ENCODE assay signal across 22 cellular contexts in the genomic region with DNA sequence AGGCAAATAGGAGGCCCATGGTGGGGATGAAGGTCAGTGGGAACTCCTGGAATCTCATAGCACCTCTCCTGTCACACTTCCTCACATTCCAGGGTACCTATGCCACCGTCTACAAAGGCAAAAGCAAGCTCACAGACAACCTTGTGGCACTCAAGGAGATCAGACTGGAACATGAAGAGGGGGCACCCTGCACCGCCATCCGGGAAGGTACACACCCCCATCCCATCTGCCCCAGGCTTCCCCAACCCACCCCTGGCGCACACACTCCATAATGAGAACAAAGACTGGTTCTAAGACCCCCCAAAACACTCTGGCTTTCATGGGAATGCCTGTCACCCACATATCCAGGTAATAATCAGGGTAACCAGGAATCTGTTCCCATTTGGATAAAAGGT. TPM values are rescaled to one million over a fixed set of nuclear protein-coding genes. Genes with fewer than 3 reads are reported as not detected.
A peak's percentile ranks its signal among the peaks of the same experiment; 100 is the strongest.
DNase-seq lines count a peak whose midpoint lies in the region; ATAC-seq, FAIRE-seq and TF ChIP-seq lines count a peak whose summit lies in the region.
"Had no signal": no experiment of that assay in that cellular context is flagged by ENCODE, and none has a peak within 500 bp of the region (broad histone marks: within the 10 kb centered on the region; RNA-seq: fewer than 3 reads in every experiment).

No MANE protein-coding gene starts in this region.

- H3K27ac Mint-ChIP-seq in astrocyte (ENCODE audit: unreplicated experiment), result no peak overlapping the region
- H3K27ac Mint-ChIP-seq: B cell; CD4-positive, CD25-positive, alpha-beta regulatory T cell; CD8-positive, alpha-beta T cell; HFFc6 had no signal

- H3K36me3 ChIP-seq in left ventricle myocardium inferior (peaks cover 51% of the 10 kb centered on the region), astrocyte (ENCODE audit: insufficient read depth, low read length) (peaks cover 8% of the 10 kb centered on the region)

- H3K27ac ChIP-seq in left ventricle myocardium inferior (replicated peaks) (no peak overlapping the region), astrocyte (ENCODE audit: low read depth, low read length) (no peak overlapping the region)
- H3K27ac ChIP-seq: 22Rv1, BLaER1, C4-2B had no signal

- no peaks in the 10 kb centered on the region for H3K27me3 ChIP-seq in left ventricle myocardium inferior (ENCODE audit: low read depth)
- H3K27me3 ChIP-seq in astrocyte (ENCODE audit: insufficient read depth, low read length), result no peaks in the 10 kb centered on the region

- H3K4me3 ChIP-seq in left ventricle myocardium inferior (no peak overlapping the region), astrocyte (ENCODE audit: insufficient read depth, low read depth, low read length) (no peak overlapping the region)
- H3K4me3 ChIP-seq: BLaER1, HAP-1 had no signal

- H3K4me1 ChIP-seq in left ventricle myocardium inferior, result peaks cover 19% of the 10 kb centered on the region
- peaks cover 7% of the 10 kb centered on the region for H3K4me1 ChIP-seq in astrocyte (ENCODE audit: insufficient read depth, low read length)
- H3K4me1 ChIP-seq: Caco-2, HAP-1 had no signal

- H3K4me3 Mint-ChIP-seq in astrocyte (ENCODE audit: unreplicated experiment), result no peak overlapping the region
- H3K4me3 Mint-ChIP-seq: B cell; CD8-positive, alpha-beta T cell; HFFc6 had no signal

- no peak overlapping the region for H2AFZ ChIP-seq in astrocyte (ENCODE audit: low read depth, low read length)

- TF ChIP-seq CTCF in left ventricle myocardium inferior (IDR thresholded peaks at IDR 0.05; ENCODE audit: borderline replicate concordance) (no peak), astrocyte (IDR thresholded peaks at IDR 0.05; ENCODE audit: insufficient read depth, low read depth, low read length) (no peak)

- peak; percentile 25 for DNase-seq in Right ventricle myocardium superior
- no peak for DNase-seq in left ventricle myocardium inferior
- no peak for DNase-seq in astrocyte (ENCODE audit: low read depth)
- DNase-seq in mesenteric fat pad (ENCODE audit: low spot score), result peak; percentile 53
- DNase-seq in cortex of kidney (lab: John Stamatoyannopoulos, UW), result no peak
- no peak for DNase-seq in activated T-cell treated with anti-CD3 and anti-CD28 coated beads, Interleukin-2, amount 50 U/mL, for 1 hour
- DNase-seq: CD4-positive, CD25-positive, alpha-beta regulatory T cell; CD8-positive, alpha-beta T cell; DMS153; DND-41; GOT3; HFFc6 had no signal

- H4K20me1 ChIP-seq in astrocyte (ENCODE audit: insufficient read depth, low read length), result peaks cover 25% of the 10 kb centered on the region

- H3K9me3 ChIP-seq in left ventricle myocardium inferior (replicated peaks) (no peaks in the 10 kb centered on the region), astrocyte (ENCODE audit: insufficient read depth, low read depth, low read length) (no peaks in the 10 kb centered on the region)
- H3K9me3 ChIP-seq: BLaER1, Caco-2, HAP-1 had no signal

- H3K79me2 ChIP-seq in astrocyte (ENCODE audit: insufficient read depth, low read length), result peaks cover 31% of the 10 kb centered on the region

- H3K36me3 Mint-ChIP-seq in astrocyte (ENCODE audit: low read depth, unreplicated experiment), result peaks cover 2% of the 10 kb centered on the region

- H3K9me3 Mint-ChIP-seq in astrocyte (ENCODE audit: unreplicated experiment), result peaks cover 1% of the 10 kb centered on the region
- H3K9me3 Mint-ChIP-seq: CD4-positive, CD25-positive, alpha-beta regulatory T cell; CD8-positive, alpha-beta T cell; HFFc6 had no signal

- intact Hi-C loops in Right ventricle myocardium superior (cut with DNase I), result no loop called here
- intact Hi-C loops in left ventricle myocardium inferior (cut with micrococcal nuclease), result no loop called here

- H3K27me3 Mint-ChIP-seq in astrocyte (ENCODE audit: low read depth, unreplicated experiment), result no peaks in the 10 kb centered on the region
- H3K27me3 Mint-ChIP-seq: B cell; CD4-positive, CD25-positive, alpha-beta regulatory T cell had no signal

- peaks cover 12% of the 10 kb centered on the region for H3K4me1 Mint-ChIP-seq in astrocyte (ENCODE audit: low read depth, unreplicated experiment)

- ATAC-seq in Right ventricle myocardium superior (ENCODE audit: poor library complexity), result no peak
- ATAC-seq: CD8-positive, alpha-beta T cell had no signal

- FAIRE-seq in astrocyte (lab: Jason Lieb, UNC), result peak; percentile 50
- FAIRE-seq: A204.1, G401.6, GM12892, H54 had no signal

- no peak overlapping the region for H3K4me2 ChIP-seq in astrocyte (ENCODE audit: low read length)
- H3K4me2 ChIP-seq: BLaER1 had no signal

- no peak overlapping the region for H3K9ac ChIP-seq in astrocyte (ENCODE audit: low read length)
- H3K9ac ChIP-seq: BLaER1 had no signal

RNA-seq across cellular contexts. Expression of gene CDK16, which starts 6.4 kb away (rescaled TPM):
- total RNA-seq in Right ventricle myocardium superior (128 TPM), left ventricle myocardium inferior (120 TPM), astrocyte (110 and 128 TPM in 2 replicates), mesenteric fat pad (80.6 TPM)

RNA-seq across cellular contexts. Expression of gene USP11, which starts 7.9 kb away (rescaled TPM):
- total RNA-seq in Right ventricle myocardium superior (31.7 TPM), left ventricle myocardium inferior (42.2 TPM), astrocyte (75.7 and 80.8 TPM in 2 replicates), mesenteric fat pad (42.2 TPM)

RNA-seq across cellular contexts. Expression of gene UBA1, which starts 31.3 kb away (rescaled TPM):
- 89.8 TPM for total RNA-seq in Right ventricle myocardium superior
- 99.8 TPM for total RNA-seq in left ventricle myocardium inferior
- total RNA-seq in astrocyte, result 232 and 244 TPM in 2 replicates
- total RNA-seq in mesenteric fat pad, result 189 TPM

Comparison
In these comparisons a context has a peak if more than half of its experiments do, and no peak if none do; other contexts are left out.
1. DNase-seq: peak in Right ventricle myocardium superior (single experiment) and mesenteric fat pad (single experiment); none in left ventricle myocardium inferior (single experiment), astrocyte (single experiment), cortex of kidney (single experiment) and activated T-cell treated with anti-CD3 and anti-CD28 coated beads, Interleukin-2, amount 50 U/mL, for 1 hour (single experiment).